In the genomic region with DNA sequence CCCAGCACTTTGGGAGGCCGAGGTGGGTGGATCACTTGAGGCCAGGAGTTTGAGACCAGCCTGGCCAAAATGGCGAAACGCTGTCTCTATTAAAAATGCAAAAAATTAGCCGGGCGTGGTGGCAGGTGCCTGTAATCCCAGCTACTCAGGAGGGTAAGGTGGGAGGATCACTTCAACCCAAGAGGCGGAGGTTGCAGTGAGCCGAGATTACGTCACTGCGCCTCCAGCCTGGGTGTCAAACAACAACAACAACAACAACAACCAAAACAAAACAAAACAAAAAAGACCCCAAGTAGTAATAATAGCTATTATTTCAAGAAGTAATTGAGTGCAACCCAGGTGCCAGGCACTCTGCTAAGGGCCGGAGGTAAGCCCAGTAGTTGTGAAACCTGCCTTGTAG, we compare ENCODE assay signal across 8 cellular contexts. TPM values are rescaled to one million over a fixed set of nuclear protein-coding genes. Genes with fewer than 3 reads are reported as not detected.
DNase-seq lines count a peak whose midpoint lies in the region; ATAC-seq and TF ChIP-seq lines count a peak whose summit lies in the region.
"Not testable (repeated sequence)": the region's sequence is repeated elsewhere in the genome, so short reads cannot be mapped to it uniquely, and the experiment has no call there.

No MANE protein-coding gene starts in this region.

- POLR2A ChIA-PET in CD8-positive, alpha-beta T cell (lab: Charles Lee): interaction anchor here (0.6 to 6.5 kb wide), 6 partner anchors 11 to 134 kb away, joined by 3 to 49 read pairs (median 17); no protein-coding TSS in a partner anchor
- POLR2A ChIA-PET in activated CD4-positive, alpha-beta memory T cell treated with anti-CD3 and anti-CD28 coated beads for 36 hours (lab: Charles Lee): interaction anchor here (0.6 to 1.6 kb wide), 2 partner anchors 15 to 25 kb away, joined by 3 to 4 read pairs; no protein-coding TSS in a partner anchor

- peak overlapping the region; percentile 98 for H3K27ac Mint-ChIP-seq in CD8-positive, alpha-beta T cell
- H3K27ac Mint-ChIP-seq in T-helper 1 cell treated with Interleukin-12 subunit alpha and Interleukin-12 subunit beta and Interleukin-4 antibody, amounts not matched to agents 30 μg/mL and 1 μg/mL, for 36 hours: peak overlapping the region; percentile 9
- peak overlapping the region; percentile 95 for H3K27ac Mint-ChIP-seq in activated CD4-positive, alpha-beta memory T cell treated with anti-CD3 and anti-CD28 coated beads for 36 hours
- H3K27ac Mint-ChIP-seq in activated T-helper 1 cell treated with anti-CD3 and anti-CD28 coated beads, Interleukin-12 subunit alpha, Interleukin-12 subunit beta, Interleukin-2, Interleukin-4 antibody, amounts not matched to agents 30 ng/mL and 10 ng/mL and 1 ng/mL, durations not matched to agents 14 hours and 24 hours and 36 hours: peak overlapping the region; percentile 32
- H3K27ac Mint-ChIP-seq in activated naive CD8-positive, alpha-beta T cell treated with anti-CD3 and anti-CD28 coated beads for 36 hours: peak overlapping the region; percentile 93
- H3K27ac Mint-ChIP-seq in immature natural killer cell (peak overlapping the region; percentile 91 to 97 (median 94)), natural killer cell (peak overlapping the region; percentile 89 to 93)
- H3K27ac Mint-ChIP-seq in stimulated activated naive CD8-positive, alpha-beta T cell treated with anti-CD3 and anti-CD28 coated beads, Interleukin-15, amount 100 ng/mL, for 72 hours: peak overlapping the region; percentile 74 to 92

- not testable (repeated sequence) for ATAC-seq in CD8-positive, alpha-beta T cell; natural killer cell; stimulated activated naive CD8-positive, alpha-beta T cell treated with anti-CD3 and anti-CD28 coated beads, Interleukin-15, amount 100 ng/mL, for 72 hours

- peaks cover 91% of the 10 kb centered on the region for H3K4me1 ChIP-seq in CD8-positive, alpha-beta T cell (ENCODE audit: insufficient read depth, low read length)

- H3K36me3 ChIP-seq in CD8-positive, alpha-beta T cell (ENCODE audit: insufficient read depth, low read length): peaks cover 24% of the 10 kb centered on the region

- H3K4me1 Mint-ChIP-seq in CD8-positive, alpha-beta T cell (ENCODE audit: low read depth): peaks cover 90% of the 10 kb centered on the region
- H3K4me1 Mint-ChIP-seq in T-helper 1 cell treated with Interleukin-12 subunit alpha and Interleukin-12 subunit beta and Interleukin-4 antibody, amounts not matched to agents 30 μg/mL and 1 μg/mL, for 36 hours (ENCODE audit: low read depth): peaks cover 81% of the 10 kb centered on the region
- peaks cover 81% of the 10 kb centered on the region for H3K4me1 Mint-ChIP-seq in activated CD4-positive, alpha-beta memory T cell treated with anti-CD3 and anti-CD28 coated beads for 36 hours (ENCODE audit: low read depth)
- H3K4me1 Mint-ChIP-seq in activated T-helper 1 cell treated with anti-CD3 and anti-CD28 coated beads, Interleukin-12 subunit alpha, Interleukin-12 subunit beta, Interleukin-2, Interleukin-4 antibody, amounts not matched to agents 30 ng/mL and 10 ng/mL and 1 ng/mL, durations not matched to agents 14 hours and 24 hours and 36 hours (ENCODE audit: low read depth): peaks cover 86% of the 10 kb centered on the region
- peaks cover 75% of the 10 kb centered on the region for H3K4me1 Mint-ChIP-seq in activated naive CD8-positive, alpha-beta T cell treated with anti-CD3 and anti-CD28 coated beads for 36 hours
- peaks cover 95 to 99% of the 10 kb centered on the region in 2 donors for H3K4me1 Mint-ChIP-seq in immature natural killer cell
- H3K4me1 Mint-ChIP-seq in natural killer cell: peaks cover 95 to 97% of the 10 kb centered on the region in 2 donors
- H3K4me1 Mint-ChIP-seq in stimulated activated naive CD8-positive, alpha-beta T cell treated with anti-CD3 and anti-CD28 coated beads, Interleukin-15, amount 100 ng/mL, for 72 hours: peaks cover 86% of the 10 kb centered on the region

- not testable (repeated sequence) for H3K9me3 Mint-ChIP-seq in CD8-positive, alpha-beta T cell; T-helper 1 cell treated with Interleukin-12 subunit alpha and Interleukin-12 subunit beta and Interleukin-4 antibody, amounts not matched to agents 30 μg/mL and 1 μg/mL, for 36 hours; activated CD4-positive, alpha-beta memory T cell treated with anti-CD3 and anti-CD28 coated beads for 36 hours; activated T-helper 1 cell treated with anti-CD3 and anti-CD28 coated beads, Interleukin-12 subunit alpha, Interleukin-12 subunit beta, Interleukin-2, Interleukin-4 antibody, amounts not matched to agents 30 ng/mL and 10 ng/mL and 1 ng/mL, durations not matched to agents 14 hours and 24 hours and 36 hours; activated naive CD8-positive, alpha-beta T cell treated with anti-CD3 and anti-CD28 coated beads for 36 hours; immature natural killer cell; natural killer cell; stimulated activated naive CD8-positive, alpha-beta T cell treated with anti-CD3 and anti-CD28 coated beads, Interleukin-15, amount 100 ng/mL, for 72 hours

- CTCF ChIA-PET in CD8-positive, alpha-beta T cell (lab: Charles Lee): interaction anchor here (1.3 to 14.0 kb wide), 5 partner anchors 9 to 104 kb away, joined by 3 to 176 read pairs (median 13); a partner anchor contains a TSS
- CTCF ChIA-PET in activated CD4-positive, alpha-beta memory T cell treated with anti-CD3 and anti-CD28 coated beads for 36 hours (lab: Charles Lee): interaction anchor here (0.8 to 7.3 kb wide), 4 partner anchors 10 to 78 kb away, joined by 3 to 109 read pairs (median 42); a partner anchor contains a TSS

- H3K27ac ChIP-seq in CD8-positive, alpha-beta T cell (ENCODE audit: low read depth, low read length): peak overlapping the region; percentile 10

- not testable (repeated sequence) for H3K27me3 ChIP-seq in CD8-positive, alpha-beta T cell (ENCODE audit: insufficient read depth, low read length)

- intact Hi-C loops in CD8-positive, alpha-beta T cell (cut with DNase I, micrococcal nuclease); activated T-helper 1 cell treated with anti-CD3 and anti-CD28 coated beads, Interleukin-12 subunit alpha, Interleukin-12 subunit beta, Interleukin-2, Interleukin-4 antibody, amounts not matched to agents 30 ng/mL and 10 ng/mL and 1 ng/mL, durations not matched to agents 14 hours and 24 hours and 36 hours (cut with micrococcal nuclease): not testable (repeated sequence)
- intact Hi-C loops in activated CD4-positive, alpha-beta memory T cell treated with anti-CD3 and anti-CD28 coated beads for 36 hours (cut with micrococcal nuclease): loop anchor here (5.0 kb wide), 1 partner anchor 158 kb away; no protein-coding TSS in a partner anchor
- intact Hi-C loops in natural killer cell (cut with micrococcal nuclease): loop anchor here (5.0 to 10.0 kb wide), 2 partner anchors 57 to 199 kb away; a partner anchor contains a TSS

- DNase-seq in CD8-positive, alpha-beta T cell; activated CD4-positive, alpha-beta memory T cell treated with anti-CD3 and anti-CD28 coated beads for 36 hours; activated T-helper 1 cell treated with anti-CD3 and anti-CD28 coated beads, Interleukin-12 subunit alpha, Interleukin-12 subunit beta, Interleukin-2, Interleukin-4 antibody, amounts not matched to agents 30 ng/mL and 10 ng/mL and 1 ng/mL, durations not matched to agents 14 hours and 24 hours and 36 hours (ENCODE audit: low spot score); activated naive CD8-positive, alpha-beta T cell treated with anti-CD3 and anti-CD28 coated beads for 36 hours; immature natural killer cell; natural killer cell; stimulated activated naive CD8-positive, alpha-beta T cell treated with anti-CD3 and anti-CD28 coated beads, Interleukin-15, amount 100 ng/mL, for 72 hours: not testable (repeated sequence)

- TF ChIP-seq CTCF in CD8-positive, alpha-beta T cell (IDR thresholded peaks at IDR 0.05); natural killer cell (IDR thresholded peaks at IDR 0.05): not testable (repeated sequence)

- peaks cover 89% of the 10 kb centered on the region for H3K36me3 Mint-ChIP-seq in CD8-positive, alpha-beta T cell
- H3K36me3 Mint-ChIP-seq in T-helper 1 cell treated with Interleukin-12 subunit alpha and Interleukin-12 subunit beta and Interleukin-4 antibody, amounts not matched to agents 30 μg/mL and 1 μg/mL, for 36 hours (ENCODE audit: low read depth): peaks cover 59% of the 10 kb centered on the region
- not testable (repeated sequence) for H3K36me3 Mint-ChIP-seq in activated CD4-positive, alpha-beta memory T cell treated with anti-CD3 and anti-CD28 coated beads for 36 hours; natural killer cell
- peaks cover 31% of the 10 kb centered on the region for H3K36me3 Mint-ChIP-seq in activated T-helper 1 cell treated with anti-CD3 and anti-CD28 coated beads, Interleukin-12 subunit alpha, Interleukin-12 subunit beta, Interleukin-2, Interleukin-4 antibody, amounts not matched to agents 30 ng/mL and 10 ng/mL and 1 ng/mL, durations not matched to agents 14 hours and 24 hours and 36 hours (ENCODE audit: low read depth)
- H3K36me3 Mint-ChIP-seq in activated naive CD8-positive, alpha-beta T cell treated with anti-CD3 and anti-CD28 coated beads for 36 hours: peaks cover 36% of the 10 kb centered on the region
- peaks cover 0 to 28% (median 11%) of the 10 kb centered on the region in 3 donors for H3K36me3 Mint-ChIP-seq in immature natural killer cell

- not testable (repeated sequence) for H3K9me3 ChIP-seq in CD8-positive, alpha-beta T cell (ENCODE audit: low read length)

- not testable (repeated sequence) for H3K27me3 Mint-ChIP-seq in CD8-positive, alpha-beta T cell (ENCODE audit: low read depth); T-helper 1 cell treated with Interleukin-12 subunit alpha and Interleukin-12 subunit beta and Interleukin-4 antibody, amounts not matched to agents 30 μg/mL and 1 μg/mL, for 36 hours (ENCODE audit: low read depth); activated CD4-positive, alpha-beta memory T cell treated with anti-CD3 and anti-CD28 coated beads for 36 hours; activated T-helper 1 cell treated with anti-CD3 and anti-CD28 coated beads, Interleukin-12 subunit alpha, Interleukin-12 subunit beta, Interleukin-2, Interleukin-4 antibody, amounts not matched to agents 30 ng/mL and 10 ng/mL and 1 ng/mL, durations not matched to agents 14 hours and 24 hours and 36 hours (ENCODE audit: insufficient read depth); activated naive CD8-positive, alpha-beta T cell treated with anti-CD3 and anti-CD28 coated beads for 36 hours; natural killer cell (ENCODE audit: low read depth in 2 of 2); stimulated activated naive CD8-positive, alpha-beta T cell treated with anti-CD3 and anti-CD28 coated beads, Interleukin-15, amount 100 ng/mL, for 72 hours
- H3K27me3 Mint-ChIP-seq in immature natural killer cell (ENCODE audit: low read depth in 3 of 3): peaks cover 7 to 15% (median 11%) of the 10 kb centered on the region in 3 donors

- H3K4me3 ChIP-seq in CD8-positive, alpha-beta T cell (ENCODE audit: low read depth, low read length): not testable (repeated sequence)

- peak overlapping the region; percentile 53 for H3K4me3 Mint-ChIP-seq in CD8-positive, alpha-beta T cell
- not testable (repeated sequence) for H3K4me3 Mint-ChIP-seq in T-helper 1 cell treated with Interleukin-12 subunit alpha and Interleukin-12 subunit beta and Interleukin-4 antibody, amounts not matched to agents 30 μg/mL and 1 μg/mL, for 36 hours; activated CD4-positive, alpha-beta memory T cell treated with anti-CD3 and anti-CD28 coated beads for 36 hours
- H3K4me3 Mint-ChIP-seq in activated T-helper 1 cell treated with anti-CD3 and anti-CD28 coated beads, Interleukin-12 subunit alpha, Interleukin-12 subunit beta, Interleukin-2, Interleukin-4 antibody, amounts not matched to agents 30 ng/mL and 10 ng/mL and 1 ng/mL, durations not matched to agents 14 hours and 24 hours and 36 hours: peak overlapping the region; percentile 13
- H3K4me3 Mint-ChIP-seq in activated naive CD8-positive, alpha-beta T cell treated with anti-CD3 and anti-CD28 coated beads for 36 hours: peak overlapping the region; percentile 22
- peak overlapping the region; percentile 1 to 92 (median 47) for H3K4me3 Mint-ChIP-seq in immature natural killer cell
- H3K4me3 Mint-ChIP-seq in natural killer cell: peak overlapping the region; percentile 54
- H3K4me3 Mint-ChIP-seq in stimulated activated naive CD8-positive, alpha-beta T cell treated with anti-CD3 and anti-CD28 coated beads, Interleukin-15, amount 100 ng/mL, for 72 hours: peak overlapping the region; percentile 65 to 66

RNA-seq across cellular contexts. Expression of a gene that starts 21.7 kb away (rescaled TPM):
- total RNA-seq in CD8-positive, alpha-beta T cell: 10 to 100 TPM; 92.5 to 93.2 TPM
- total RNA-seq in activated CD4-positive, alpha-beta memory T cell treated with anti-CD3 and anti-CD28 coated beads for 36 hours: 10 to 100 TPM; 64.5 to 68.7 TPM
- 30.8 and 31.1 TPM in 2 replicates for total RNA-seq in activated T-helper 1 cell treated with anti-CD3 and anti-CD28 coated beads, Interleukin-12 subunit alpha, Interleukin-12 subunit beta, Interleukin-2, Interleukin-4 antibody, amounts not matched to agents 30 ng/mL and 10 ng/mL and 1 ng/mL, durations not matched to agents 14 hours and 24 hours and 36 hours
- total RNA-seq in activated naive CD8-positive, alpha-beta T cell treated with anti-CD3 and anti-CD28 coated beads for 36 hours: 10 to 100 TPM; 75.2 to 80.0 TPM
- polyA plus RNA-seq in immature natural killer cell: 100 to 1,000 TPM; 262 to 392 (median 334) TPM
- 100 to 1,000 TPM; 234 to 312 (median 299) TPM for total RNA-seq in natural killer cell

Comparison
In these comparisons a context has a peak if more than half of its experiments do, and no peak if none do; other contexts are left out.
1. H3K27ac Mint-ChIP-seq: peak in every context shown above with its lines; median percentile 98 in CD8-positive, alpha-beta T cell; 95 in activated CD4-positive, alpha-beta memory T cell treated with anti-CD3 and anti-CD28 coated beads for 36 hours; 94 in immature natural killer cell; 93 in activated naive CD8-positive, alpha-beta T cell treated with anti-CD3 and anti-CD28 coated beads for 36 hours; 91 in natural killer cell; 83 in stimulated activated naive CD8-positive, alpha-beta T cell treated with anti-CD3 and anti-CD28 coated beads, Interleukin-15, amount 100 ng/mL, for 72 hours; 32 in activated T-helper 1 cell treated with anti-CD3 and anti-CD28 coated beads, Interleukin-12 subunit alpha, Interleukin-12 subunit beta, Interleukin-2, Interleukin-4 antibody, amounts not matched to agents 30 ng/mL and 10 ng/mL and 1 ng/mL, durations not matched to agents 14 hours and 24 hours and 36 hours; 9 in T-helper 1 cell treated with Interleukin-12 subunit alpha and Interleukin-12 subunit beta and Interleukin-4 antibody, amounts not matched to agents 30 μg/mL and 1 μg/mL, for 36 hours.